ENCODE assay signal across 17 cellular contexts in genomic region chr21:42473495-42474042, GRCh38. TPM values are rescaled to one million over a fixed set of nuclear protein-coding genes. Genes with fewer than 3 reads are reported as not detected.
DNase-seq lines count a peak whose midpoint lies in the region; ATAC-seq, FAIRE-seq and TF ChIP-seq lines count a peak whose summit lies in the region.
"Had no signal": no experiment of that assay in that cellular context is flagged by ENCODE, and none has a peak within 500 bp of the region (broad histone marks: within the 10 kb centered on the region; RNA-seq: fewer than 3 reads in every experiment).

No MANE protein-coding gene starts in this region.

- H3K9ac ChIP-seq in endothelial cell of umbilical vein (replicated peaks; ENCODE audit: extremely low read depth, insufficient read depth, low read length): no peak overlapping the region

- TF ChIP-seq CTCF in Caco-2 (IDR thresholded peaks at IDR 0.05; ENCODE audit: insufficient read depth in 1 of 2, low read depth in 1 of 2, low read length in 1 of 2, severe bottlenecking in 1 of 2, unreplicated experiment in 1 of 2) (no peak), Peyer's patch (IDR thresholded peaks at IDR 0.05) (no peak), endothelial cell of umbilical vein (IDR thresholded peaks at IDR 0.05; ENCODE audit: extremely low read depth in 1 of 2, insufficient read depth in 1 of 2, low read depth in 1 of 2, low read length in 2 of 2) (no peak), osteocyte (IDR thresholded peaks at IDR 0.05) (no peak)

- dilution Hi-C loops in endothelial cell of umbilical vein (cut with MboI; ENCODE audit: extremely low pct_ligation_motif_present, low sequenced_read_pairs): no loop called here

- no TSS peak for BruUV-seq in Caco-2 (replicated peaks; lab: Mats Ljungman, UMichigan)
- BruUV-seq in endothelial cell of umbilical vein (replicated peaks; lab: Mats Ljungman, UMichigan): no TSS peak

- peak overlapping the region; percentile 62 for H3K27ac Mint-ChIP-seq in Caco-2 (ENCODE audit: unreplicated experiment)
- no peak overlapping the region for H3K27ac Mint-ChIP-seq in osteocyte (ENCODE audit: unreplicated experiment)
- no peak overlapping the region for H3K27ac Mint-ChIP-seq in activated naive CD4-positive, alpha-beta T cell treated with anti-CD3 and anti-CD28 coated beads, Interleukin-2, amount 50 U/mL, for 72 hours

- peaks cover 13% of the 10 kb centered on the region for H3K4me1 Mint-ChIP-seq in Caco-2 (ENCODE audit: low read depth, unreplicated experiment)
- H3K4me1 Mint-ChIP-seq in osteocyte (ENCODE audit: unreplicated experiment): peaks cover 14% of the 10 kb centered on the region

- H3K27me3 ChIP-seq in Caco-2 (replicated peaks; ENCODE audit: control insufficient read depth, insufficient read depth, low read length) (no peaks in the 10 kb centered on the region), Peyer's patch (no peaks in the 10 kb centered on the region), endothelial cell of umbilical vein (ENCODE audit: control insufficient read depth in 2 of 2, insufficient read depth in 2 of 2, low read length in 2 of 2) (peaks cover 2 to 7% of the 10 kb centered on the region in 2 experiments)

- ATAC-seq in HG02938 (IDR thresholded peaks at IDR 0.05; ENCODE audit: unreplicated experiment): no peak
- no peak for ATAC-seq in activated naive CD4-positive, alpha-beta T cell treated with anti-CD3 and anti-CD28 coated beads, Interleukin-2, amount 50 U/mL, for 72 hours
- ATAC-seq: Right ventricle myocardium inferior had no signal

- DNase-seq in Caco-2 (no peak), Peyer's patch (peak in 1 of 3 donors; percentile 0), endothelial cell of umbilical vein (ENCODE audit: low read depth, low spot score) (no peak), osteocyte (ENCODE audit: extremely low spot score, unreplicated experiment) (peak; percentile 76), erythroblast (lab: John Stamatoyannopoulos, UW) (no peak), GDM1 (lab: John Stamatoyannopoulos, UW) (no peak)
- DNase-seq in activated naive CD4-positive, alpha-beta T cell treated with anti-CD3 and anti-CD28 coated beads, Interleukin-2, amount 50 U/mL, for 72 hours (ENCODE audit: low spot score in 2 of 2): no peak
- DNase-seq: activated CD4-positive, alpha-beta T cell treated with anti-CD3 and anti-CD28 coated beads, Interleukin-2, amount 10 ng/mL, durations not matched to agents 24 days and 14 days; activated naive CD4-positive, alpha-beta T cell treated with Interleukin-2 at 50 U/mL for 16 hours; effector memory CD4-positive, alpha-beta T cell; NCI-H1105 treated with DMSO at 0.1 percent for 48 hours; NCI-H2107 had no signal

- H3K4me1 ChIP-seq in Caco-2: peaks cover 26% of the 10 kb centered on the region
- peaks cover 0 to 27% (median 3%) of the 10 kb centered on the region in 4 donors for H3K4me1 ChIP-seq in Peyer's patch
- peaks cover 12% of the 10 kb centered on the region for H3K4me1 ChIP-seq in endothelial cell of umbilical vein (ENCODE audit: control insufficient read depth, extremely low read depth, insufficient read depth, low read length)

- no peaks in the 10 kb centered on the region for H3K9me1 ChIP-seq in endothelial cell of umbilical vein (replicated peaks; ENCODE audit: control insufficient read depth, extremely low read depth, insufficient read depth, low read length)

- H3K27ac ChIP-seq in Peyer's patch (peak overlapping the region in 3 of 4 donors; percentile 56 to 91 (median 85)), endothelial cell of umbilical vein (ENCODE audit: insufficient read depth, low read depth, low read length) (no peak overlapping the region)

- POLR2A ChIA-PET in Caco-2 (lab: Charles Lee) (no interaction called here), endothelial cell of umbilical vein (lab: Charles Lee) (no interaction called here)

- H3K36me3 ChIP-seq in Caco-2 (ENCODE audit: control insufficient read depth, insufficient read depth, low read length): no peaks in the 10 kb centered on the region
- no peaks in the 10 kb centered on the region for H3K36me3 ChIP-seq in Peyer's patch
- no peaks in the 10 kb centered on the region for H3K36me3 ChIP-seq in endothelial cell of umbilical vein (ENCODE audit: control insufficient read depth in 2 of 2, extremely low read depth in 1 of 2, insufficient read depth in 2 of 2, low read length in 2 of 2)

- H3K4me3 Mint-ChIP-seq in Caco-2 (ENCODE audit: unreplicated experiment): no peak overlapping the region
- no peak overlapping the region for H3K4me3 Mint-ChIP-seq in osteocyte (ENCODE audit: unreplicated experiment)
- H3K4me3 Mint-ChIP-seq: activated CD4-positive, alpha-beta T cell treated with anti-CD3 and anti-CD28 coated beads, Interleukin-2, amount 10 ng/mL, durations not matched to agents 24 days and 14 days had no signal

- H3K36me3 Mint-ChIP-seq in Caco-2 (ENCODE audit: insufficient read depth, unreplicated experiment) (no peaks in the 10 kb centered on the region), osteocyte (ENCODE audit: unreplicated experiment) (no peaks in the 10 kb centered on the region)
- H3K36me3 Mint-ChIP-seq in activated naive CD4-positive, alpha-beta T cell treated with anti-CD3 and anti-CD28 coated beads, Interleukin-2, amount 50 U/mL, for 72 hours: no peaks in the 10 kb centered on the region

- peak overlapping the region; percentile 3 for H3K4me2 ChIP-seq in endothelial cell of umbilical vein (ENCODE audit: insufficient read depth, low read length)

- H3K4me3 ChIP-seq in Caco-2 (ENCODE audit: low read depth, low read length) (no peak overlapping the region), Peyer's patch (no peak overlapping the region), endothelial cell of umbilical vein (replicated peaks in 1 of 3; ENCODE audit: insufficient read depth in 1 of 3, low read depth in 1 of 3, low read length in 3 of 3) (no peak overlapping the region)

- H3K79me2 ChIP-seq in endothelial cell of umbilical vein (ENCODE audit: control insufficient read depth, insufficient read depth, low read length): no peaks in the 10 kb centered on the region

- FAIRE-seq in endothelial cell of umbilical vein (lab: Jason Lieb, UNC): no peak
- FAIRE-seq: TTC549 had no signal

- no peaks in the 10 kb centered on the region for H4K20me1 ChIP-seq in endothelial cell of umbilical vein (replicated peaks; ENCODE audit: control insufficient read depth, extremely low read depth, insufficient read depth, low read length)

- CTCF ChIA-PET in Caco-2 (lab: Charles Lee): no interaction called here
- CTCF ChIA-PET in endothelial cell of umbilical vein (lab: Charles Lee): interaction anchor here (0.8 kb wide), 1 partner anchor 22 kb away, joined by 3 read pairs; no protein-coding TSS in a partner anchor

- no peaks in the 10 kb centered on the region for H3K9me3 ChIP-seq in Caco-2
- no peaks in the 10 kb centered on the region for H3K9me3 ChIP-seq in Peyer's patch
- H3K9me3 ChIP-seq in endothelial cell of umbilical vein (replicated peaks; ENCODE audit: control insufficient read depth, insufficient read depth, low read length): no peaks in the 10 kb centered on the region

- no peaks in the 10 kb centered on the region for H3K9me3 Mint-ChIP-seq in Caco-2 (ENCODE audit: unreplicated experiment)
- H3K9me3 Mint-ChIP-seq in osteocyte (ENCODE audit: unreplicated experiment): no peaks in the 10 kb centered on the region
- H3K9me3 Mint-ChIP-seq in activated naive CD4-positive, alpha-beta T cell treated with anti-CD3 and anti-CD28 coated beads, Interleukin-2, amount 50 U/mL, for 72 hours: no peaks in the 10 kb centered on the region
- H3K9me3 Mint-ChIP-seq: activated CD4-positive, alpha-beta T cell treated with anti-CD3 and anti-CD28 coated beads, Interleukin-2, amount 10 ng/mL, durations not matched to agents 24 days and 14 days had no signal

- TF ChIP-seq POLR2A in Peyer's patch (IDR thresholded peaks at IDR 0.05): peak in 1 of 2 donors; percentile 34
- TF ChIP-seq POLR2A in endothelial cell of umbilical vein (IDR thresholded peaks at IDR 0.05; ENCODE audit: low read depth, low read length): no peak
- TF ChIP-seq POLR2A in erythroblast (IDR thresholded peaks at IDR 0.05; ENCODE audit: low read length): no peak

- H3K27me3 Mint-ChIP-seq in Caco-2 (ENCODE audit: insufficient read depth, unreplicated experiment): no peaks in the 10 kb centered on the region
- H3K27me3 Mint-ChIP-seq in osteocyte (ENCODE audit: unreplicated experiment): peaks cover 4% of the 10 kb centered on the region

- H2AFZ ChIP-seq in endothelial cell of umbilical vein (ENCODE audit: low read depth, low read length): peak overlapping the region; percentile 64

- intact Hi-C loops in Caco-2 (cut with micrococcal nuclease; ENCODE audit: unreplicated experiment): no loop called here
- intact Hi-C loops in endothelial cell of umbilical vein (cut with micrococcal nuclease): loop anchor here (1.0 kb wide), 1 partner anchor 45 kb away; no protein-coding TSS in a partner anchor

RNA-seq across cellular contexts. Expression of gene RSPH1, which starts 22.5 kb away (rescaled TPM):
- total RNA-seq in Caco-2 (2022): 0.23 and 0.51 TPM in 2 replicates
- total RNA-seq in Peyer's patch: 10 to 100 TPM in 1 of 4 donors, 1 to 10 TPM in 3; 2.5 to 11.0 (median 6.7) TPM
- total RNA-seq in endothelial cell of umbilical vein: not detected in 2 replicates
- 0.08 TPM in 1 of 2 replicates, not detected in the other for polyA plus RNA-seq in endothelial cell of umbilical vein
- 0.07 and 0.08 TPM in 2 replicates for polyA plus RNA-seq in endothelial cell of umbilical vein (2011; cell fraction: cytosol; rRNA removed)
- polyA plus RNA-seq in endothelial cell of umbilical vein (2011; cell fraction: nucleus; rRNA removed): 0.13 and 0.20 TPM in 2 replicates
- 0.12 and 0.44 TPM in 2 replicates for polyA plus RNA-seq in endothelial cell of umbilical vein (2012)
- not detected in 2 replicates for polyA minus RNA-seq in endothelial cell of umbilical vein
- not detected for polyA minus RNA-seq in endothelial cell of umbilical vein (2011; cell fraction: cytosol; rRNA and poly(A)+ RNA removed)
- not detected in 2 replicates for polyA minus RNA-seq in endothelial cell of umbilical vein (2011; cell fraction: nucleus; rRNA and poly(A)+ RNA removed)
- total RNA-seq in osteocyte: 0.19 and 0.34 TPM in 2 replicates
- under 1 TPM; 0.11 to 0.33 TPM for total RNA-seq in activated naive CD4-positive, alpha-beta T cell treated with anti-CD3 and anti-CD28 coated beads, Interleukin-2, amount 50 U/mL, for 72 hours
- total RNA-seq: activated CD4-positive, alpha-beta T cell treated with anti-CD3 and anti-CD28 coated beads, Interleukin-2, amount 10 ng/mL, durations not matched to agents 24 days and 14 days; HT1080; LHCN-M2; Right ventricle myocardium inferior had no signal

RNA-seq across cellular contexts. Expression of gene SLC37A1, which starts 40.1 kb away (rescaled TPM):
- total RNA-seq in Caco-2 (2022) (8.4 and 9.8 TPM in 2 replicates), Peyer's patch (100 to 1,000 TPM in 3 of 4 donors, 10 to 100 TPM in 1; 66.0 to 249 (median 195) TPM), endothelial cell of umbilical vein (7.6 and 11.2 TPM in 2 replicates), osteocyte (13.2 and 13.5 TPM in 2 replicates)
- polyA plus RNA-seq in endothelial cell of umbilical vein: 4.6 and 4.7 TPM in 2 replicates
- polyA plus RNA-seq in endothelial cell of umbilical vein (2011; cell fraction: cytosol; rRNA removed): 4.1 and 5.0 TPM in 2 replicates
- 8.0 and 9.1 TPM in 2 replicates for polyA plus RNA-seq in endothelial cell of umbilical vein (2011; cell fraction: nucleus; rRNA removed)
- polyA plus RNA-seq in endothelial cell of umbilical vein (2012): 9.5 and 16.5 TPM in 2 replicates
- 5.4 and 9.8 TPM in 2 replicates for polyA minus RNA-seq in endothelial cell of umbilical vein
- 7.1 TPM for polyA minus RNA-seq in endothelial cell of umbilical vein (2011; cell fraction: cytosol; rRNA and poly(A)+ RNA removed)
- 6.2 and 9.9 TPM in 2 replicates for polyA minus RNA-seq in endothelial cell of umbilical vein (2011; cell fraction: nucleus; rRNA and poly(A)+ RNA removed)
- 10 to 100 TPM; 15.2 to 20.6 TPM for total RNA-seq in activated naive CD4-positive, alpha-beta T cell treated with anti-CD3 and anti-CD28 coated beads, Interleukin-2, amount 50 U/mL, for 72 hours
- total RNA-seq: LHCN-M2 had no signal
